In the genomic region with DNA sequence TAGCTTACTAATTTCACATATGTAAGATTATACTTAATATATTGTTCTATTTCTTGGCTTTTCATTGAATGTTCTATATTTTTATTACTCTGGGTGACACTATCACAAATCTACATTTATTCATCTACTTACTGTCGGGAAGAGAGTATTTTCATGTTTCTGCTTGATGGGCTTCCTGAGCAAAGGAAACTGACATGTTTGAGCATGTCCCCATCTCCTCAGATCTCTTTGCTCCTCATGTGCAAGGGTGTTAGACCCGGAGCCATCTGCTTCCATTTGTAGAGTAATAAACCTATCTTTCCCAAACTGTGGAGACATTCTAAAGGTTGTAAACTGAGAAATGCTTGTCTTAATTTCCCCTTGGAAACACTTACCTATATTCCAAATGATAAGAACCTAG, we compare ENCODE assay signal across 22 cellular contexts.
DNase-seq lines count a peak whose midpoint lies in the region; ATAC-seq, FAIRE-seq and TF ChIP-seq lines count a peak whose summit lies in the region.
"Had no signal": no experiment of that assay in that cellular context is flagged by ENCODE, and none has a peak within 500 bp of the region (broad histone marks: within the 10 kb centered on the region; RNA-seq: fewer than 3 reads in every experiment).

No MANE protein-coding gene starts in this region.

- dilution Hi-C loops in keratinocyte (cut with MboI; ENCODE audit: extremely low pct_ligation_motif_present, low sequenced_read_pairs), result no loop called here

- no peaks in the 10 kb centered on the region for H3K9me1 ChIP-seq in keratinocyte (ENCODE audit: control insufficient read depth, extremely low read depth, insufficient read depth, low read length)

- ATAC-seq in naive thymus-derived CD8-positive, alpha-beta T cell, result no peak

- H3K4me3 Mint-ChIP-seq in MCF 10A (ENCODE audit: unreplicated experiment) (no peak overlapping the region), type B pancreatic cell (no peak overlapping the region)
- H3K4me3 Mint-ChIP-seq in naive thymus-derived CD8-positive, alpha-beta T cell, result no peak overlapping the region
- H3K4me3 Mint-ChIP-seq: CD4-positive, CD25-positive, alpha-beta regulatory T cell; HFFc6 had no signal

- H3K9me3 ChIP-seq in breast epithelium (no peaks in the 10 kb centered on the region), keratinocyte (ENCODE audit: control insufficient read depth, low read depth, low read length) (no peaks in the 10 kb centered on the region)
- H3K9me3 ChIP-seq: BE2C, SK-N-SH had no signal

- peak overlapping the region; percentile 89 for H2AFZ ChIP-seq in keratinocyte (ENCODE audit: control insufficient read depth, low read length)

- intact Hi-C loops in MCF 10A (cut with micrococcal nuclease) (no loop called here), breast epithelium (cut with DNase I; ENCODE audit: low total_unique reads) (no loop called here)

- H3K36me3 ChIP-seq in breast epithelium (no peaks in the 10 kb centered on the region), keratinocyte (ENCODE audit: control insufficient read depth in 2 of 2, extremely low read depth in 1 of 2, insufficient read depth in 2 of 2, low read length in 2 of 2) (no peaks in the 10 kb centered on the region)
- H3K36me3 ChIP-seq: BE2C had no signal

- BruUV-seq in MCF 10A (replicated peaks; lab: Mats Ljungman, UMichigan), result no TSS peak

- H3K27me3 ChIP-seq in breast epithelium (no peaks in the 10 kb centered on the region), keratinocyte (ENCODE audit: control insufficient read depth, extremely low read depth, insufficient read depth, low read length) (no peaks in the 10 kb centered on the region)

- peak overlapping the region; percentile 83 for H3K27ac Mint-ChIP-seq in MCF 10A (ENCODE audit: low read depth, unreplicated experiment)
- H3K27ac Mint-ChIP-seq in type B pancreatic cell, result no peak overlapping the region
- no peak overlapping the region for H3K27ac Mint-ChIP-seq in naive thymus-derived CD8-positive, alpha-beta T cell
- H3K27ac Mint-ChIP-seq: CD4-positive, CD25-positive, alpha-beta regulatory T cell; HFFc6 had no signal

- DNase-seq in MCF 10A (ENCODE audit: unreplicated experiment) (peak; percentile 47), breast epithelium (ENCODE audit: low spot score in 2 of 2) (no peak), RWPE1 (ENCODE audit: low spot score) (peak; percentile 27), keratinocyte (ENCODE audit: low read depth, low spot score) (peak; percentile 32), type B pancreatic cell (ENCODE audit: extremely low spot score, unreplicated experiment) (no peak), activated gamma-delta T cell (lab: John Stamatoyannopoulos, UW) (no peak)
- DNase-seq in naive thymus-derived CD8-positive, alpha-beta T cell, result no peak
- DNase-seq: BE2C; CD4-positive, CD25-positive, alpha-beta regulatory T cell; COR-L47; H7; HFFc6; NCI-H1436 treated with DMSO at 0.1 percent for 48 hours; NCI-H2081; NCI-H2227 treated with DMSO at 0.1 percent for 48 hours; NCI-H510A treated with DMSO at 0.1 percent for 48 hours; NK-92 treated with Interleukin-12 subunit alpha and Interleukin-12 subunit beta, amount 100 ng/mL, for 24 hours; SHP77 treated with DMSO at 0.1 percent for 48 hours; SK-N-SH had no signal

- no peaks in the 10 kb centered on the region for H3K27me3 Mint-ChIP-seq in MCF 10A (ENCODE audit: insufficient read depth, unreplicated experiment)
- no peaks in the 10 kb centered on the region for H3K27me3 Mint-ChIP-seq in type B pancreatic cell
- peaks cover 3 to 25% (median 7%) of the 10 kb centered on the region in 5 donors for H3K27me3 Mint-ChIP-seq in naive thymus-derived CD8-positive, alpha-beta T cell

- POLR2A ChIA-PET in MCF 10A (lab: Yijun Ruan, JAX), result interaction anchor here (0.5 to 1.4 kb wide), 5 partner anchors 18 to 270 kb away, joined by 3 to 4 read pairs (median 3); a partner anchor contains a TSS
- POLR2A ChIA-PET in RWPE1 (lab: Yijun Ruan, JAX; ENCODE audit: low non-redundant PET), result no interaction called here
- POLR2A ChIA-PET in naive thymus-derived CD8-positive, alpha-beta T cell (lab: Charles Lee), result no interaction called here

- no peak for TF ChIP-seq POLR2A in breast epithelium (IDR thresholded peaks at IDR 0.05)

- peaks cover 7% of the 10 kb centered on the region for H3K4me1 Mint-ChIP-seq in MCF 10A (ENCODE audit: insufficient read depth, unreplicated experiment)
- H3K4me1 Mint-ChIP-seq in type B pancreatic cell (ENCODE audit: unreplicated experiment), result no peaks in the 10 kb centered on the region
- H3K4me1 Mint-ChIP-seq in naive thymus-derived CD8-positive, alpha-beta T cell, result no peaks in the 10 kb centered on the region
- H3K4me1 Mint-ChIP-seq: CD4-positive, CD25-positive, alpha-beta regulatory T cell had no signal

- H3K9ac ChIP-seq in keratinocyte (ENCODE audit: control insufficient read depth, extremely low read depth, insufficient read depth, low read length), result no peak overlapping the region
- H3K9ac ChIP-seq: KMS-11, SK-N-SH had no signal

- H3K9me3 Mint-ChIP-seq in MCF 10A (ENCODE audit: unreplicated experiment) (no peaks in the 10 kb centered on the region), type B pancreatic cell (peaks cover 7% of the 10 kb centered on the region)
- no peaks in the 10 kb centered on the region for H3K9me3 Mint-ChIP-seq in naive thymus-derived CD8-positive, alpha-beta T cell
- H3K9me3 Mint-ChIP-seq: HFFc6 had no signal

- no peaks in the 10 kb centered on the region for H3K36me3 Mint-ChIP-seq in MCF 10A (ENCODE audit: insufficient read depth, unreplicated experiment)
- H3K36me3 Mint-ChIP-seq in type B pancreatic cell, result no peaks in the 10 kb centered on the region
- no peaks in the 10 kb centered on the region for H3K36me3 Mint-ChIP-seq in naive thymus-derived CD8-positive, alpha-beta T cell
- H3K36me3 Mint-ChIP-seq: CD4-positive, CD25-positive, alpha-beta regulatory T cell had no signal

- no peaks in the 10 kb centered on the region for H3K79me2 ChIP-seq in keratinocyte (ENCODE audit: control insufficient read depth, insufficient read depth, low read length)

- no peak for TF ChIP-seq CTCF in MCF 10A (IDR thresholded peaks at IDR 0.05; ENCODE audit: unreplicated experiment)
- no peak for TF ChIP-seq CTCF in breast epithelium (IDR thresholded peaks at IDR 0.05)
- TF ChIP-seq CTCF in RWPE1 (conservative IDR thresholded peaks at IDR 0.05; ENCODE audit: low read depth), result no peak
- TF ChIP-seq CTCF in keratinocyte (optimal IDR thresholded peaks at IDR 0.05 in 1 of 3, IDR thresholded peaks at IDR 0.05 in 1 of 3, conservative IDR thresholded peaks at IDR 0.05 in 1 of 3; ENCODE audit: extremely low read depth in 1 of 3, insufficient read depth in 2 of 3, low read length in 3 of 3), result no peak
- no peak for TF ChIP-seq CTCF in type B pancreatic cell (conservative IDR thresholded peaks at IDR 0.05)

- peak; percentile 88 for FAIRE-seq in keratinocyte (lab: Jason Lieb, UNC)
- FAIRE-seq: GM12891, GM18507 had no signal

- no peaks in the 10 kb centered on the region for H3K4me1 ChIP-seq in breast epithelium
- peaks cover 9% of the 10 kb centered on the region for H3K4me1 ChIP-seq in keratinocyte (ENCODE audit: control insufficient read depth, extremely low read depth, insufficient read depth, low read length)
- H3K4me1 ChIP-seq: BE2C had no signal

- no peaks in the 10 kb centered on the region for H4K20me1 ChIP-seq in keratinocyte (ENCODE audit: control insufficient read depth, extremely low read depth, insufficient read depth, low read length)

- H3K4me3 ChIP-seq in breast epithelium (no peak overlapping the region), keratinocyte (ENCODE audit: control insufficient read depth in 2 of 3, extremely low read depth in 1 of 3, insufficient read depth in 2 of 3, low read depth in 1 of 3, low read length in 3 of 3) (no peak overlapping the region)

- H3K27ac ChIP-seq in breast epithelium (no peak overlapping the region), RWPE1 (no peak overlapping the region), keratinocyte (ENCODE audit: control insufficient read depth, insufficient read depth, low read length) (no peak overlapping the region)
- H3K27ac ChIP-seq: KMS-11 had no signal

- CTCF ChIA-PET in MCF 10A (lab: Yijun Ruan, JAX), result interaction anchor here (0.6 to 1.3 kb wide), 3 partner anchors 11 to 311 kb away, joined by 3 to 4 read pairs (median 3); no protein-coding TSS in a partner anchor
- CTCF ChIA-PET in RWPE1 (lab: Yijun Ruan, JAX), result no interaction called here

- peak overlapping the region; percentile 67 for H3K4me2 ChIP-seq in keratinocyte (ENCODE audit: control insufficient read depth, extremely low read depth, insufficient read depth, low read depth, low read length)
- H3K4me2 ChIP-seq: KMS-11, SK-N-SH had no signal

Comparison
In these comparisons a context has a peak if more than half of its experiments do, and no peak if none do; other contexts are left out.
1. DNase-seq: peak in MCF 10A (single experiment), RWPE1 (single experiment) and keratinocyte (single experiment); none in breast epithelium (0 of 2), type B pancreatic cell (single experiment), naive thymus-derived CD8-positive, alpha-beta T cell (0 of 10) and activated gamma-delta T cell (single experiment).